Comparison of ENCODE assay signal across 10 cellular contexts in the genomic region with DNA sequence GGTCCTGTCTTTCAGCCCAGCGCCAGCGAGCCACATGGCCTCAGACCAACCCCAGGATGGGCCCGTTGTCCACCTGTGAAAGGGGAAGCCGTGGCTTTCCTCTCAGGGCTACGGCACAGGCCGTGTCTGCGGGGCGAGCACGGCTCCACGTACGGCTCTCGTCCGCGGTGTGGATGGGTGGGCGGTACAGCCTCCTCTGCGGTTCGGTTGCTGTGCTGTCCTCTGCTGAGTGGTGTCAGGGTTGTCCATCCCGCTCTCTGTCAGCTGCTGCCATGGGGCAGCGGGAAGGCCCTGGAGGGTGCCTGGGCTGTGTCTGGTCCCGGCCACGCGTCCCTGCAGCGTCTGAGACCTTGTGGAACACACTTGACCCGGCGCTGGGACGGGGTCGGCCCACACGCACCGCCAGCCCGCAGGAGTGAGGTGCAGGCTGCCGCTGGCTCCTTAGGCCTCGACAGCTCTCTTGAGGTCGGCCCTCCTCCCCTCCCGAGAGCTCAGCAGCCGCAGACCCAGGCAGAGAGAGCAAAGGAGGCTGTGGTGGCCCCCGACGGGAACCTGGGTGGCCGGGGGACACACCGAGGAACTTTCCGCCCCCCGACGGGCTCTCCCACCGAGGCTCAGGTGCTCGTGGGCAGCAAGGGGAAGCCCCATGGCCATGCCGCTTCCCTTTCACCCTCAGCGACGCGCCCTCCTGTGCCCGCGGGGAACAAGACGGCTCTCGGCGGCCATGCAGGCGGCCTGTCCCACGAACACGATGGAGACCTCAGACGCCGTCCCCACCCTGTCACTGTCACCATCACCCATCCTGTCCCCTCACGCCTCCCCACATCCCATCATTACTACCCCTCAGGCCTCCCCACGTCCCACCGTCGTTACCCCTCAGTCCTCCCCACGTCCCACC.
DNase-seq lines count a peak whose midpoint lies in the region; ATAC-seq, FAIRE-seq and TF ChIP-seq lines count a peak whose summit lies in the region.
"Had no signal": no experiment of that assay in that cellular context is flagged by ENCODE, and none has a peak within 500 bp of the region (broad histone marks: within the 10 kb centered on the region; RNA-seq: fewer than 3 reads in every experiment).

No MANE protein-coding gene starts in this region.

- H3K4me2 ChIP-seq in K562 (ENCODE audit: insufficient read depth, low read length), result no peak overlapping the region

- H3K36me3 ChIP-seq in K562 (ENCODE audit: control insufficient read depth, insufficient read depth, low read length), result peaks cover 11% of the 10 kb centered on the region; the same call in 1 of the 3 replicates
- peaks cover 11% of the 10 kb centered on the region for H3K36me3 ChIP-seq in WERI-Rb-1
- no peaks in the 10 kb centered on the region for H3K36me3 ChIP-seq in SJCRH30
- H3K36me3 ChIP-seq: breast epithelium, pancreas had no signal

- H3K9me3 Mint-ChIP-seq in T-cell, result no peaks in the 10 kb centered on the region

- no peak overlapping the region for H3K9ac ChIP-seq in K562 (ENCODE audit: insufficient read depth in 1 of 2, low read depth in 2 of 2, low read length in 2 of 2)

- peak overlapping the region; percentile 94 to 95 for H3K27ac Mint-ChIP-seq in T-cell

- no peak overlapping the region for H3K4me3 ChIP-seq in K562
- H3K4me3 ChIP-seq in WERI-Rb-1 (ENCODE audit: low read depth, low read length), result no peak overlapping the region
- H3K4me3 ChIP-seq in SJCRH30, result no peak overlapping the region
- H3K4me3 ChIP-seq: breast epithelium, pancreas had no signal

- peaks cover 4% of the 10 kb centered on the region; the same call in 1 of the 2 replicates for H4K20me1 ChIP-seq in K562 (replicated peaks; ENCODE audit: control insufficient read depth, insufficient read depth, low read length)

- no peak for TF ChIP-seq EP300 in K562 (IDR thresholded peaks at IDR 0.05; ENCODE audit: low read length)

- FAIRE-seq in K562 (lab: Jason Lieb, UNC), result no peak
- FAIRE-seq: pancreas had no signal

- peaks cover 0 to 36% of the 10 kb centered on the region in 2 experiments; a peak in 3 of 5 replicates for H3K4me1 ChIP-seq in K562 (replicated peaks in 1 of 2; ENCODE audit: control insufficient read depth in 2 of 2, insufficient read depth in 2 of 2, low read length in 2 of 2)
- H3K4me1 ChIP-seq in SJCRH30, result no peaks in the 10 kb centered on the region
- H3K4me1 ChIP-seq: pancreas had no signal

- H3K27ac ChIP-seq in K562 (ENCODE audit: extremely low read depth, low read depth, low read length) (no peak overlapping the region), WERI-Rb-1 (no peak overlapping the region), SJCRH30 (no peak overlapping the region)
- H3K27ac ChIP-seq: pancreas had no signal

- peak in 32 of 34 experiments; percentile 32 to 72 (median 48) for DNase-seq in T-cell
- DNase-seq in K562 (ENCODE audit: extremely low read depth in 1 of 4, low spot score in 3 of 4), result no peak
- DNase-seq in stimulated activated naive CD4-positive, alpha-beta T cell (lab: John Stamatoyannopoulos, UW), result peak in 5 of 6 experiments; percentile 28 to 71 (median 42)
- no peak for DNase-seq in WERI-Rb-1
- no peak for DNase-seq in NCI-H2029 treated with DMSO at 0.1 percent for 48 hours (lab: John Stamatoyannopoulos, UW)
- DNase-seq in SJCRH30, result no peak

- no peaks in the 10 kb centered on the region for H3K79me2 ChIP-seq in K562 (ENCODE audit: control insufficient read depth, insufficient read depth, low read length)

- H3K9me3 ChIP-seq in K562 (replicated peaks; ENCODE audit: control insufficient read depth, insufficient read depth, low read depth, low read length) (no peaks in the 10 kb centered on the region), WERI-Rb-1 (ENCODE audit: severe bottlenecking) (no peaks in the 10 kb centered on the region), SJCRH30 (replicated peaks) (no peaks in the 10 kb centered on the region)
- H3K9me3 ChIP-seq: breast epithelium, pancreas had no signal

- peaks cover 16% of the 10 kb centered on the region for H3K36me3 Mint-ChIP-seq in T-cell

- CTCF ChIA-PET in T-cell (lab: Charles Lee), result interaction anchor here (0.6 to 1.8 kb wide), 5 partner anchors 119 to 153 kb away, joined by 3 to 7 read pairs (median 3); no protein-coding TSS in a partner anchor
- CTCF ChIA-PET in K562 (lab: Yijun Ruan, JAX; ENCODE audit: low intra/inter-chr PET ratio), result no interaction called here

- TF ChIP-seq POLR2A in K562 (conservative IDR thresholded peaks at IDR 0.05), result no peak

- H3K27me3 ChIP-seq in K562 (ENCODE audit: control insufficient read depth in 2 of 2, insufficient read depth in 2 of 2, low read length in 2 of 2), result no peaks in the 10 kb centered on the region
- H3K27me3 ChIP-seq in WERI-Rb-1 (ENCODE audit: insufficient read depth, low read depth, severe bottlenecking), result no peaks in the 10 kb centered on the region
- H3K27me3 ChIP-seq in SJCRH30, result no peaks in the 10 kb centered on the region
- H3K27me3 ChIP-seq: breast epithelium, pancreas had no signal

- no peak overlapping the region for H2AFZ ChIP-seq in K562 (ENCODE audit: low read depth, low read length)

- H3K4me3 Mint-ChIP-seq in T-cell, result peak overlapping the region; percentile 69 to 86 (median 80)

- POLR2A ChIA-PET in T-cell (lab: Charles Lee) (interaction anchor here (0.6 to 1.7 kb wide), 6 partner anchors 119 to 149 kb away, joined by 3 to 9 read pairs (median 4); no protein-coding TSS in a partner anchor), K562 (lab: Yijun Ruan, JAX) (no interaction called here)

- no peak for TF ChIP-seq RAD21 in K562 (CRISPR knock-in tag; conservative IDR thresholded peaks at IDR 0.05 in 1 of 2, IDR thresholded peaks at IDR 0.05 in 1 of 2)

- in situ Hi-C loops in K562 (cut with MboI), result loop anchor here (5.0 kb wide), 1 partner anchor 142 kb away; no protein-coding TSS in a partner anchor

- ATAC-seq in GM18502 (IDR thresholded peaks at IDR 0.05; ENCODE audit: poor library complexity, unreplicated experiment), result peak; percentile 25
- ATAC-seq in HG02678 (IDR thresholded peaks at IDR 0.05; ENCODE audit: unreplicated experiment), result peak; percentile 25
- ATAC-seq in T-cell (replicated peaks in 1 of 4), result peak; percentile 13 to 46 (median 37)
- no peak for ATAC-seq in K562

- no peaks in the 10 kb centered on the region for H3K9me1 ChIP-seq in K562 (ENCODE audit: control insufficient read depth, insufficient read depth, low read length)

- TF ChIP-seq CTCF in K562 (IDR thresholded peaks at IDR 0.05 in 2 of 3, conservative IDR thresholded peaks at IDR 0.05 in 1 of 3; ENCODE audit: insufficient read depth in 2 of 3, low read depth in 1 of 3, low read length in 3 of 3) (no peak), WERI-Rb-1 (IDR thresholded peaks at IDR 0.05; ENCODE audit: low read depth, low read length) (no peak)

- intact Hi-C loops in K562 (cut with micrococcal nuclease), result loop anchor here (5.0 kb wide), 2 partner anchors 118 to 127 kb away; a partner anchor contains a TSS

- peaks cover 55 to 91% (median 68%) of the 10 kb centered on the region in 3 donors for H3K4me1 Mint-ChIP-seq in T-cell

- H3K27me3 Mint-ChIP-seq in T-cell, result no peaks in the 10 kb centered on the region

- 97% methylated on average over 5 of the region's 63 CpGs for WGBS in K562 (ENCODE audit: insufficient coverage, low coverage, missing lambda C conversion rate)

- BruUV-seq in K562 (replicated peaks; lab: Mats Ljungman, UMichigan), result no TSS peak

TF ChIP-seq in K562, 482 proteins besides CTCF, POLR2A, EP300 and RAD21:
- no peak for TF ChIP-seq ATF1 (CRISPR knock-in tag; IDR thresholded peaks at IDR 0.05)
- TF ChIP-seq ATF1 (tag; IDR thresholded peaks at IDR 0.05), result no peak
- TF ChIP-seq, protein P1, sequence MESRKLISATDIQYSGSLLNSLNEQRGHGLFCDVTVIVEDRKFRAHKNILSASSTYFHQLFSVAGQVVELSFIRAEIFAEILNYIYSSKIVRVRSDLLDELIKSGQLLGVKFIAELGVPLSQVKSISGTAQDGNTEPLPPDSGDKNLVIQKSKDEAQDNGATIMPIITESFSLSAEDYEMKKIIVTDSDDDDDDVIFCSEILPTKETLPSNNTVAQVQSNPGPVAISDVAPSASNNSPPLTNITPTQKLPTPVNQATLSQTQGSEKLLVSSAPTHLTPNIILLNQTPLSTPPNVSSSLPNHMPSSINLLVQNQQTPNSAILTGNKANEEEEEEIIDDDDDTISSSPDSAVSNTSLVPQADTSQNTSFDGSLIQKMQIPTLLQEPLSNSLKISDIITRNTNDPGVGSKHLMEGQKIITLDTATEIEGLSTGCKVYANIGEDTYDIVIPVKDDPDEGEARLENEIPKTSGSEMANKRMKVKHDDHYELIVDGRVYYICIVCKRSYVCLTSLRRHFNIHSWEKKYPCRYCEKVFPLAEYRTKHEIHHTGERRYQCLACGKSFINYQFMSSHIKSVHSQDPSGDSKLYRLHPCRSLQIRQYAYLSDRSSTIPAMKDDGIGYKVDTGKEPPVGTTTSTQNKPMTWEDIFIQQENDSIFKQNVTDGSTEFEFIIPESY (CRISPR knock-in tag; IDR thresholded peaks at IDR 0.05), result peak; percentile 88

Comparison
In these comparisons a context has a peak if more than half of its experiments do, and no peak if none do; other contexts are left out.
1. DNase-seq: peak in T-cell (32 of 34) and stimulated activated naive CD4-positive, alpha-beta T cell (5 of 6); none in K562 (0 of 4), WERI-Rb-1 (single experiment), NCI-H2029 treated with DMSO at 0.1 percent for 48 hours (single experiment) and SJCRH30 (0 of 2).